Comparison of ENCODE assay signal across 11 cellular contexts in genomic region chr9:34010979-34011378, GRCh38. TPM values are rescaled to one million over a fixed set of nuclear protein-coding genes. Genes with fewer than 3 reads are reported as not detected.
DNase-seq lines count a peak whose midpoint lies in the region; ATAC-seq and TF ChIP-seq lines count a peak whose summit lies in the region.
"Had no signal": no experiment of that assay in that cellular context is flagged by ENCODE, and none has a peak within 500 bp of the region (broad histone marks: within the 10 kb centered on the region; RNA-seq: fewer than 3 reads in every experiment).

No MANE protein-coding gene starts in this region.

- no peak overlapping the region for H3K4me2 ChIP-seq in PC-3 (ENCODE audit: low read length)

- POLR2A ChIA-PET in AG04450 (lab: Yijun Ruan, JAX): no interaction called here
- POLR2A ChIA-PET in PC-3 (lab: Charles Lee; ENCODE audit: unreplicated experiment): no interaction called here
- POLR2A ChIA-PET in GM10248 (lab: Yijun Ruan, JAX): no interaction called here

- no peaks in the 10 kb centered on the region for H3F3A ChIP-seq in PC-3 (ENCODE audit: low read length, unreplicated experiment)

- TF ChIP-seq CTCF in AG04450 (IDR thresholded peaks at IDR 0.05; ENCODE audit: low read depth, low read length) (peak; percentile 44), PC-3 (conservative IDR thresholded peaks at IDR 0.05; ENCODE audit: low read depth, low read length) (peak; percentile 59), fibroblast of the aortic adventitia (IDR thresholded peaks at IDR 0.05; ENCODE audit: insufficient read depth, low read length) (peak; percentile 37), GM10248 (IDR thresholded peaks at IDR 0.05; ENCODE audit: control extremely low read depth, extremely low read depth, low read depth, missing control alignments) (no peak)

- intact Hi-C loops in PC-3 (cut with micrococcal nuclease): no loop called here

- H3K9me3 ChIP-seq in AG04450 (ENCODE audit: control insufficient read depth, insufficient read depth, low read length) (no peaks in the 10 kb centered on the region), PC-3 (ENCODE audit: low read length) (no peaks in the 10 kb centered on the region)

- CTCF ChIA-PET in AG04450 (lab: Charles Lee) (interaction anchor here (0.5 to 2.5 kb wide), 6 partner anchors 12 to 242 kb away, joined by 3 to 12 read pairs (median 4); no protein-coding TSS in a partner anchor), PC-3 (lab: Charles Lee) (no interaction called here), GM10248 (lab: Yijun Ruan, JAX) (interaction anchor here (0.8 to 2.7 kb wide), 10 partner anchors 8 to 253 kb away, joined by 3 to 8 read pairs (median 4); no protein-coding TSS in a partner anchor)

- H3K36me3 ChIP-seq in PC-3 (ENCODE audit: low read depth, low read length): peaks cover 5% of the 10 kb centered on the region; the same call in 1 of the 2 replicates

- H3K27me3 ChIP-seq in AG04450 (ENCODE audit: control insufficient read depth, insufficient read depth, low read length) (no peaks in the 10 kb centered on the region), PC-3 (ENCODE audit: low read length) (no peaks in the 10 kb centered on the region)

- H3K79me2 ChIP-seq in PC-3 (ENCODE audit: low read length): no peaks in the 10 kb centered on the region

- no TSS peak for BruUV-seq in PC-3 (replicated peaks; lab: Mats Ljungman, UMichigan)

- no peak for DNase-seq in AG04450 (ENCODE audit: low read depth, low spot score)
- DNase-seq in GM03348 (ENCODE audit: low spot score): peak; percentile 5
- DNase-seq in PC-3: peak; percentile 47
- peak; percentile 28 for DNase-seq in fibroblast of the aortic adventitia (ENCODE audit: low read depth)
- DNase-seq in effector CD8-positive, alpha-beta T cell (lab: John Stamatoyannopoulos, UW): no peak
- DNase-seq in stimulated activated CD4-positive, alpha-beta T cell treated with anti-CD3 and anti-CD28 coated beads, Interleukin-4, amount 100 ng/mL, for 1 hour: no peak
- no peak for DNase-seq in GM10248 (ENCODE audit: extremely low spot score)
- DNase-seq in amniotic stem cell (lab: John Stamatoyannopoulos, UW): no peak
- DNase-seq: activated CD4-positive, alpha-beta T cell treated with anti-CD3 and anti-CD28 coated beads for 1 hour; cortex of kidney; NCI-H187 had no signal

- no peak overlapping the region for H3K4me3 ChIP-seq in AG04450 (ENCODE audit: low read depth, low read length)
- no peak overlapping the region for H3K4me3 ChIP-seq in PC-3 (ENCODE audit: low read length)
- H3K4me3 ChIP-seq in fibroblast of the aortic adventitia (ENCODE audit: low read depth, low read length): no peak overlapping the region

- ATAC-seq in PC-3: no peak

- H3K27ac ChIP-seq in AG04450 (ENCODE audit: low read depth, low read length): no peak overlapping the region
- H3K27ac ChIP-seq in PC-3 (ENCODE audit: low read length): no peak overlapping the region

- H4K20me1 ChIP-seq in PC-3 (ENCODE audit: low read length): no peaks in the 10 kb centered on the region

- no peaks in the 10 kb centered on the region for H3K9me2 ChIP-seq in PC-3 (replicated peaks; ENCODE audit: low read length)

- no peak overlapping the region for H3K9ac ChIP-seq in PC-3 (ENCODE audit: low read length)

- H2AFZ ChIP-seq in PC-3 (ENCODE audit: low read length): no peak overlapping the region

- no peaks in the 10 kb centered on the region for H3K4me1 ChIP-seq in PC-3 (ENCODE audit: insufficient read depth, low read length)

RNA-seq across cellular contexts. Expression of gene UBAP2, which starts 37.7 kb away (rescaled TPM):
- 17.5 and 18.2 TPM in 2 replicates for polyA plus RNA-seq in AG04450 (2011; rRNA removed)
- 28.1 and 30.6 TPM in 2 replicates for polyA minus RNA-seq in AG04450 (2011; rRNA and poly(A)+ RNA removed)
- total RNA-seq in PC-3 (2014; rRNA removed) (12.6 and 19.0 TPM in 2 replicates), fibroblast of the aortic adventitia (ENCODE audit: low replicate concordance) (25.6 and 68.7 TPM in 2 replicates)

Comparison
In these comparisons a context has a peak if more than half of its experiments do, and no peak if none do; other contexts are left out.
1. DNase-seq: peak in GM03348 (single experiment), PC-3 (single experiment) and fibroblast of the aortic adventitia (single experiment); none in AG04450 (single experiment), effector CD8-positive, alpha-beta T cell (single experiment), stimulated activated CD4-positive, alpha-beta T cell treated with anti-CD3 and anti-CD28 coated beads, Interleukin-4, amount 100 ng/mL, for 1 hour (single experiment), GM10248 (single experiment) and amniotic stem cell (single experiment).